17 cellular contexts compared by ENCODE assay signal in the genomic region with DNA sequence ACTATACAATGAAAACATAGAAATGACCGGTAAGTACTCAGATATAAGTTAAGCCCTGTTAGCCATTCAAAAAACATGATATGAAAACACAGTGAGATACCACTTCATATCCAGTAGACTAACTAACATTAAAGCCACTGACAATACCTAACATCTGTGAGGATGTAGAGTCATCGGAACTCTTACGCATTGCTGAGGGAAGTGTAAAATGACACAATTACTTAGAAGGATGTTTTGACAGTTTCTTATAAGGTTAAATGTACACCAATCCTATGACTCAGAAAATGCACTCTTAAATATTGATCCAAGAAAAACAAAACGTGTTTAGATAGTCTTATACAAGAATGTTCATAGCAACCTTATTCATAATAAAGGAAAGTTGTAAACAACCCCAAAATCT.
A peak's percentile ranks its signal among the peaks of the same experiment; 100 is the strongest.
DNase-seq lines count a peak whose midpoint lies in the region; ATAC-seq, FAIRE-seq and TF ChIP-seq lines count a peak whose summit lies in the region.
"Had no signal": no experiment of that assay in that cellular context is flagged by ENCODE, and none has a peak within 500 bp of the region (broad histone marks: within the 10 kb centered on the region; RNA-seq: fewer than 3 reads in every experiment).

No MANE protein-coding gene starts in this region.

- no peak overlapping the region for H2BK12ac ChIP-seq in neuronal stem cell (ENCODE audit: low read length)

- no peak overlapping the region for H4K8ac ChIP-seq in neuronal stem cell (ENCODE audit: low read depth, low read length)

- peak; percentile 70 for FAIRE-seq in GM12892 (lab: Jason Lieb, UNC)
- no peak for FAIRE-seq in astrocyte (lab: Jason Lieb, UNC)
- FAIRE-seq: A549, GM19239, H1 had no signal

- intact Hi-C loops in esophagus squamous epithelium (cut with DNase I), result no loop called here
- intact Hi-C loops in activated T-helper 1 cell treated with anti-CD3 and anti-CD28 coated beads, Interleukin-12 subunit alpha, Interleukin-12 subunit beta, Interleukin-2, Interleukin-4 antibody, amounts not matched to agents 30 ng/mL and 10 ng/mL and 1 ng/mL, durations not matched to agents 14 hours and 24 hours and 36 hours (cut with micrococcal nuclease), result no loop called here

- no peaks in the 10 kb centered on the region for H3K4me1 Mint-ChIP-seq in astrocyte (ENCODE audit: low read depth, unreplicated experiment)
- H3K4me1 Mint-ChIP-seq in activated T-helper 1 cell treated with anti-CD3 and anti-CD28 coated beads, Interleukin-12 subunit alpha, Interleukin-12 subunit beta, Interleukin-2, Interleukin-4 antibody, amounts not matched to agents 30 ng/mL and 10 ng/mL and 1 ng/mL, durations not matched to agents 14 hours and 24 hours and 36 hours (ENCODE audit: low read depth), result no peaks in the 10 kb centered on the region

- H4K91ac ChIP-seq in neuronal stem cell (ENCODE audit: low read depth, low read length, poor library complexity), result no peak overlapping the region

- no peak overlapping the region for H3K4ac ChIP-seq in neuronal stem cell (ENCODE audit: low read length)

- H3K9ac ChIP-seq in astrocyte (ENCODE audit: low read length) (no peak overlapping the region), neuronal stem cell (ENCODE audit: low read depth, low read length, poor library complexity) (no peak overlapping the region)

- H3K4me3 ChIP-seq in astrocyte (ENCODE audit: insufficient read depth, low read depth, low read length) (no peak overlapping the region), neuronal stem cell (ENCODE audit: low read length in 2 of 2) (no peak overlapping the region), esophagus squamous epithelium (no peak overlapping the region)
- H3K4me3 ChIP-seq: A549, HAP-1 had no signal

- no peak overlapping the region for H3K4me3 Mint-ChIP-seq in astrocyte (ENCODE audit: unreplicated experiment)
- no peak overlapping the region for H3K4me3 Mint-ChIP-seq in activated T-helper 1 cell treated with anti-CD3 and anti-CD28 coated beads, Interleukin-12 subunit alpha, Interleukin-12 subunit beta, Interleukin-2, Interleukin-4 antibody, amounts not matched to agents 30 ng/mL and 10 ng/mL and 1 ng/mL, durations not matched to agents 14 hours and 24 hours and 36 hours
- H3K4me3 Mint-ChIP-seq: CD4-positive, alpha-beta memory T cell had no signal

- no peaks in the 10 kb centered on the region for H3K9me3 Mint-ChIP-seq in astrocyte (ENCODE audit: unreplicated experiment)
- H3K9me3 Mint-ChIP-seq in activated T-helper 1 cell treated with anti-CD3 and anti-CD28 coated beads, Interleukin-12 subunit alpha, Interleukin-12 subunit beta, Interleukin-2, Interleukin-4 antibody, amounts not matched to agents 30 ng/mL and 10 ng/mL and 1 ng/mL, durations not matched to agents 14 hours and 24 hours and 36 hours, result no peaks in the 10 kb centered on the region

- H3K14ac ChIP-seq in neuronal stem cell (ENCODE audit: low read length), result no peak overlapping the region

- no peak overlapping the region for H3K18ac ChIP-seq in neuronal stem cell (ENCODE audit: low read length)

- no peak overlapping the region for H2BK5ac ChIP-seq in neuronal stem cell (ENCODE audit: low read length)

- DNase-seq in GM12892 (ENCODE audit: insufficient read length) (no peak), NCI-H460 (ENCODE audit: extremely low read depth, low read depth) (peak; percentile 1), astrocyte (ENCODE audit: low read depth) (peak; percentile 37), epithelial cell of prostate (ENCODE audit: low read depth, low spot score) (no peak), neuronal stem cell (ENCODE audit: low spot score) (no peak), esophagus squamous epithelium (lab: John Stamatoyannopoulos, UW) (no peak)
- DNase-seq in activated T-helper 1 cell treated with anti-CD3 and anti-CD28 coated beads, Interleukin-12 subunit alpha, Interleukin-12 subunit beta, Interleukin-2, Interleukin-4 antibody, amounts not matched to agents 30 ng/mL and 10 ng/mL and 1 ng/mL, durations not matched to agents 14 hours and 24 hours and 36 hours (ENCODE audit: low spot score), result no peak
- DNase-seq: BE2C; CD4-positive, alpha-beta memory T cell; DMS79 treated with DMSO at 0.1 percent for 48 hours; GDM1 had no signal

- H2AK5ac ChIP-seq in neuronal stem cell (ENCODE audit: low read depth, low read length), result no peak overlapping the region

- H3K27ac Mint-ChIP-seq in astrocyte (ENCODE audit: unreplicated experiment), result no peak overlapping the region
- no peak overlapping the region for H3K27ac Mint-ChIP-seq in activated T-helper 1 cell treated with anti-CD3 and anti-CD28 coated beads, Interleukin-12 subunit alpha, Interleukin-12 subunit beta, Interleukin-2, Interleukin-4 antibody, amounts not matched to agents 30 ng/mL and 10 ng/mL and 1 ng/mL, durations not matched to agents 14 hours and 24 hours and 36 hours
- H3K27ac Mint-ChIP-seq: CD4-positive, alpha-beta memory T cell had no signal

- WGBS in neuronal stem cell (ENCODE audit: extremely low coverage in 2 of 2, insufficient read length in 2 of 2, insufficient replicate concordance in 1 of 2), 2 donors, result no CpG with 5 or more reads among the region's 4 CpGs
- 50 to 57% methylated on average over 4 of the region's 4 CpGs for WGBS in esophagus squamous epithelium, 2 donors

- H3K36me3 Mint-ChIP-seq in astrocyte (ENCODE audit: low read depth, unreplicated experiment), result no peaks in the 10 kb centered on the region
- no peaks in the 10 kb centered on the region for H3K36me3 Mint-ChIP-seq in activated T-helper 1 cell treated with anti-CD3 and anti-CD28 coated beads, Interleukin-12 subunit alpha, Interleukin-12 subunit beta, Interleukin-2, Interleukin-4 antibody, amounts not matched to agents 30 ng/mL and 10 ng/mL and 1 ng/mL, durations not matched to agents 14 hours and 24 hours and 36 hours (ENCODE audit: low read depth)

- H3K27me3 ChIP-seq in astrocyte (ENCODE audit: insufficient read depth, low read length), result no peaks in the 10 kb centered on the region
- no peaks in the 10 kb centered on the region for H3K27me3 ChIP-seq in neuronal stem cell (ENCODE audit: control insufficient read depth in 3 of 3, insufficient read depth in 3 of 3, low read depth in 1 of 3, low read length in 3 of 3)
- H3K27me3 ChIP-seq in esophagus squamous epithelium, result no peaks in the 10 kb centered on the region
- H3K27me3 ChIP-seq: BE2C had no signal

- TF ChIP-seq POLR2A in GM12892 (IDR thresholded peaks at IDR 0.05; ENCODE audit: low read depth, low read length) (no peak), esophagus squamous epithelium (IDR thresholded peaks at IDR 0.05) (no peak)

- no peak overlapping the region for H2BK120ac ChIP-seq in neuronal stem cell (ENCODE audit: low read depth, low read length)

- H3K27me3 Mint-ChIP-seq in astrocyte (ENCODE audit: low read depth, unreplicated experiment), result peaks cover 1% of the 10 kb centered on the region
- no peaks in the 10 kb centered on the region for H3K27me3 Mint-ChIP-seq in activated T-helper 1 cell treated with anti-CD3 and anti-CD28 coated beads, Interleukin-12 subunit alpha, Interleukin-12 subunit beta, Interleukin-2, Interleukin-4 antibody, amounts not matched to agents 30 ng/mL and 10 ng/mL and 1 ng/mL, durations not matched to agents 14 hours and 24 hours and 36 hours (ENCODE audit: insufficient read depth)
- H3K27me3 Mint-ChIP-seq: CD4-positive, alpha-beta memory T cell had no signal

- no peak overlapping the region for H3K23ac ChIP-seq in neuronal stem cell (ENCODE audit: low read depth, low read length, poor library complexity)

- TF ChIP-seq CTCF in astrocyte (IDR thresholded peaks at IDR 0.05; ENCODE audit: insufficient read depth, low read depth, low read length) (no peak), esophagus squamous epithelium (IDR thresholded peaks at IDR 0.05) (no peak)

- H3K36me3 ChIP-seq in astrocyte (ENCODE audit: insufficient read depth, low read length) (no peaks in the 10 kb centered on the region), neuronal stem cell (replicated peaks in 1 of 2; ENCODE audit: control insufficient read depth in 2 of 2, insufficient read depth in 2 of 2, low read length in 2 of 2) (no peaks in the 10 kb centered on the region), esophagus squamous epithelium (no peaks in the 10 kb centered on the region)
- H3K36me3 ChIP-seq: BE2C, HAP-1 had no signal

- H3K79me1 ChIP-seq in neuronal stem cell (ENCODE audit: low read depth, low read length), result no peaks in the 10 kb centered on the region

- no peaks in the 10 kb centered on the region for H3K4me1 ChIP-seq in astrocyte (ENCODE audit: insufficient read depth, low read length)
- H3K4me1 ChIP-seq in neuronal stem cell (ENCODE audit: control insufficient read depth in 2 of 2, insufficient read depth in 1 of 2, low read depth in 1 of 2, low read length in 2 of 2), result no peaks in the 10 kb centered on the region
- H3K4me1 ChIP-seq in esophagus squamous epithelium, result no peaks in the 10 kb centered on the region
- H3K4me1 ChIP-seq: A549, BE2C, HAP-1 had no signal

- H3K27ac ChIP-seq in astrocyte (ENCODE audit: low read depth, low read length), result no peak overlapping the region
- peak overlapping the region; percentile 10 for H3K27ac ChIP-seq in epithelial cell of prostate
- H3K27ac ChIP-seq in neuronal stem cell (replicated peaks; ENCODE audit: low read length), result no peak overlapping the region
- no peak overlapping the region for H3K27ac ChIP-seq in esophagus squamous epithelium
- H3K27ac ChIP-seq: A549, C4-2B had no signal

- ATAC-seq in GM21619 (IDR thresholded peaks at IDR 0.05; ENCODE audit: unreplicated experiment), result no peak
- ATAC-seq: A549 had no signal

- no peak overlapping the region for H3K4me2 ChIP-seq in astrocyte (ENCODE audit: low read length)
- no peak overlapping the region for H3K4me2 ChIP-seq in neuronal stem cell (ENCODE audit: insufficient read depth, low read length, poor library complexity, severe bottlenecking)
- H3K4me2 ChIP-seq: A549 had no signal

- H3K9me3 ChIP-seq in astrocyte (ENCODE audit: insufficient read depth, low read depth, low read length), result no peaks in the 10 kb centered on the region
- H3K9me3 ChIP-seq in neuronal stem cell (replicated peaks in 1 of 2; ENCODE audit: control insufficient read depth in 2 of 2, insufficient read depth in 1 of 2, low read depth in 1 of 2, low read length in 2 of 2), result no peaks in the 10 kb centered on the region
- no peaks in the 10 kb centered on the region for H3K9me3 ChIP-seq in esophagus squamous epithelium
- H3K9me3 ChIP-seq: A549, BE2C, HAP-1 had no signal

- H3K79me2 ChIP-seq in astrocyte (ENCODE audit: insufficient read depth, low read length), result no peaks in the 10 kb centered on the region

- no peak overlapping the region for H2BK15ac ChIP-seq in neuronal stem cell (ENCODE audit: low read length)

- H4K20me1 ChIP-seq in astrocyte (ENCODE audit: insufficient read depth, low read length), result no peaks in the 10 kb centered on the region

- H2AFZ ChIP-seq in astrocyte (ENCODE audit: low read depth, low read length) (no peak overlapping the region), neuronal stem cell (ENCODE audit: low read length) (no peak overlapping the region)

Comparison
In these comparisons a context has a peak if more than half of its experiments do, and no peak if none do; other contexts are left out.
1. DNase-seq: peak in NCI-H460 (single experiment) and astrocyte (single experiment); none in GM12892 (single experiment), epithelial cell of prostate (single experiment), neuronal stem cell (single experiment), esophagus squamous epithelium (single experiment) and activated T-helper 1 cell treated with anti-CD3 and anti-CD28 coated beads, Interleukin-12 subunit alpha, Interleukin-12 subunit beta, Interleukin-2, Interleukin-4 antibody, amounts not matched to agents 30 ng/mL and 10 ng/mL and 1 ng/mL, durations not matched to agents 14 hours and 24 hours and 36 hours (single experiment).